1 cellular context compared by ENCODE assay signal in genomic region chr3:12810013-12810780, GRCh38.
TF ChIP-seq lines count a peak whose summit lies in the region.

No MANE protein-coding gene starts in this region.

TF ChIP-seq in K562, 482 proteins besides CTCF, POLR2A, EP300 and RAD21 (continued from another document and continues in another):
- 0 out of 2 replicates have a peak, but pooled peaks have one; percentile 51 for TF ChIP-seq ZBTB9 (CRISPR knock-in tag; IDR thresholded peaks at IDR 0.05)
- no peak for TF ChIP-seq FOXP4 (CRISPR knock-in tag; IDR thresholded peaks at IDR 0.05; ENCODE audit: borderline replicate concordance)
- TF ChIP-seq HDAC8 (tag; IDR thresholded peaks at IDR 0.05): no peak
- no peak for TF ChIP-seq IRF9 (tag; IDR thresholded peaks at IDR 0.05)
- no peak for TF ChIP-seq PURB (CRISPR knock-in tag; IDR thresholded peaks at IDR 0.05; ENCODE audit: low read depth)
- TF ChIP-seq RBM25 (IDR thresholded peaks at IDR 0.05; ENCODE audit: low read depth, low read length, severe bottlenecking): peak; percentile 44
- no peak for TF ChIP-seq RNF219 (CRISPR knock-in tag; IDR thresholded peaks at IDR 0.05)
- TF ChIP-seq PHF8 (IDR thresholded peaks at IDR 0.05; ENCODE audit: borderline replicate concordance, low read length): peak; percentile 83; the same call in 1 of the 2 replicates
- TF ChIP-seq KDM2B (CRISPR knock-in tag; IDR thresholded peaks at IDR 0.05): peak; percentile 85
- no peak for TF ChIP-seq CBX2 (IDR thresholded peaks at IDR 0.05; ENCODE audit: insufficient read depth, low read length, poor library complexity, severe bottlenecking)
- peak; percentile 16; the same call in 1 of the 2 replicates for TF ChIP-seq CREB1 (IDR thresholded peaks at IDR 0.05)
- peak; percentile 52; the same call in 1 of the 2 replicates for TF ChIP-seq CREB1 (CRISPR knock-in tag; IDR thresholded peaks at IDR 0.05)
- no peak for TF ChIP-seq NR0B1 (IDR thresholded peaks at IDR 0.05; ENCODE audit: partially characterized antibody)
- TF ChIP-seq SAP30 (IDR thresholded peaks at IDR 0.05; ENCODE audit: borderline replicate concordance, insufficient read depth, low read depth, low read length, poor library complexity, severe bottlenecking): peak; percentile 60
- no peak for TF ChIP-seq MECOM (CRISPR knock-in tag; IDR thresholded peaks at IDR 0.05)
- no peak for TF ChIP-seq SREBF2 (CRISPR knock-in tag; IDR thresholded peaks at IDR 0.05)
- no peak; the same call in 1 of the 2 replicates for TF ChIP-seq ZNF134 (CRISPR knock-in tag; conservative IDR thresholded peaks at IDR 0.05)
- no peak for TF ChIP-seq NFIX (CRISPR knock-in tag; IDR thresholded peaks at IDR 0.05; ENCODE audit: low read depth)
- TF ChIP-seq POLR2AphosphoS5 (IDR thresholded peaks at IDR 0.05; ENCODE audit: control insufficient read depth, insufficient read depth, low read depth, low read length): no peak
- no peak for TF ChIP-seq LARP7 (IDR thresholded peaks at IDR 0.05)
- TF ChIP-seq NFIC (IDR thresholded peaks at IDR 0.05): no peak
- TF ChIP-seq NFATC3 (IDR thresholded peaks at IDR 0.05): no peak
- no peak for TF ChIP-seq KHSRP (IDR thresholded peaks at IDR 0.05)
- TF ChIP-seq STAT5A (IDR thresholded peaks at IDR 0.05; ENCODE audit: borderline replicate concordance, low read length): no peak
- TF ChIP-seq ZNF184 (CRISPR knock-in tag; IDR thresholded peaks at IDR 0.05): no peak
- no peak for TF ChIP-seq SMARCC2 (IDR thresholded peaks at IDR 0.05; ENCODE audit: low read depth)
- TF ChIP-seq GATAD2B (IDR thresholded peaks at IDR 0.05; ENCODE audit: borderline replicate concordance): no peak
- peak; percentile 64; the same call in 1 of the 2 replicates for TF ChIP-seq AFF4 (CRISPR knock-in tag; IDR thresholded peaks at IDR 0.05)
- no peak; the same call in 1 of the 2 replicates for TF ChIP-seq SMARCA4 (IDR thresholded peaks at IDR 0.05)
- TF ChIP-seq BACH1 (tag; IDR thresholded peaks at IDR 0.05): no peak
- no peak for TF ChIP-seq E2F8 (IDR thresholded peaks at IDR 0.05; ENCODE audit: low read depth, partially characterized antibody)
- TF ChIP-seq SNAPC5 (CRISPR knock-in tag; IDR thresholded peaks at IDR 0.05): no peak
- TF ChIP-seq SIX5 (IDR thresholded peaks at IDR 0.05; ENCODE audit: borderline replicate concordance in 1 of 2, insufficient read depth in 1 of 2, low read depth in 1 of 2, low read length in 2 of 2): no peak
- TF ChIP-seq MTA2 (IDR thresholded peaks at IDR 0.05; ENCODE audit: low read depth): no peak
- no peak for TF ChIP-seq KLF10 (CRISPR knock-in tag; IDR thresholded peaks at IDR 0.05)
- no peak for TF ChIP-seq ZNF785 (CRISPR knock-in tag; IDR thresholded peaks at IDR 0.05)
- TF ChIP-seq PATZ1 (CRISPR knock-in tag; IDR thresholded peaks at IDR 0.05; ENCODE audit: borderline replicate concordance): no peak
- TF ChIP-seq HDAC1 (IDR thresholded peaks at IDR 0.05): peak in 1 of 2 experiments; percentile 71; a peak in 2 of 4 replicates
- TF ChIP-seq BMI1 (IDR thresholded peaks at IDR 0.05; ENCODE audit: low read length): no peak
- TF ChIP-seq ZBTB26 (CRISPR knock-in tag; IDR thresholded peaks at IDR 0.05): no peak
- TF ChIP-seq ELK1 (CRISPR knock-in tag; IDR thresholded peaks at IDR 0.05): no peak
- TF ChIP-seq ZNF311 (CRISPR knock-in tag; IDR thresholded peaks at IDR 0.05): no peak
- no peak for TF ChIP-seq RFX5 (IDR thresholded peaks at IDR 0.05; ENCODE audit: low read depth, low read length)
- TF ChIP-seq ZNF431 (CRISPR knock-in tag; IDR thresholded peaks at IDR 0.05): peak; percentile 78
- no peak for TF ChIP-seq CCAR2 (IDR thresholded peaks at IDR 0.05; ENCODE audit: low read depth, low read length)
- TF ChIP-seq ZFP30 (CRISPR knock-in tag; IDR thresholded peaks at IDR 0.05; ENCODE audit: borderline replicate concordance): no peak
- peak; percentile 73 for TF ChIP-seq NUFIP1 (IDR thresholded peaks at IDR 0.05; ENCODE audit: partially characterized antibody)
- TF ChIP-seq ZNF282 (CRISPR knock-in tag; IDR thresholded peaks at IDR 0.05): no peak
